ENCODE assay signal across 13 cellular contexts in genomic region chr11:68545796-68546195, GRCh38.
A peak's percentile ranks its signal among the peaks of the same experiment; 100 is the strongest.
DNase-seq lines count a peak whose midpoint lies in the region; ATAC-seq and TF ChIP-seq lines count a peak whose summit lies in the region.
"Had no signal": no experiment of that assay in that cellular context is flagged by ENCODE, and none has a peak within 500 bp of the region (broad histone marks: within the 10 kb centered on the region; RNA-seq: fewer than 3 reads in every experiment).

No MANE protein-coding gene starts in this region.

- H3K4me3 ChIP-seq in ACC112 (ENCODE audit: low read depth, low read length) (no peak overlapping the region), right atrium auricular region (no peak overlapping the region), mesenchymal stem cell (ENCODE audit: insufficient read depth in 1 of 2, low read depth in 1 of 2, low read length in 2 of 2) (no peak overlapping the region)
- no peak overlapping the region for H3K4me3 ChIP-seq in CD8-positive, alpha-beta T cell (ENCODE audit: low read depth, low read length)
- H3K4me3 ChIP-seq: GM12878 had no signal

- no peaks in the 10 kb centered on the region for H3K9me3 ChIP-seq in CD8-positive, alpha-beta T cell (ENCODE audit: low read length)
- no peaks in the 10 kb centered on the region for H3K9me3 ChIP-seq in right atrium auricular region
- H3K9me3 ChIP-seq in mesenchymal stem cell (ENCODE audit: control insufficient read depth, low read length): no peaks in the 10 kb centered on the region

- H3K4ac ChIP-seq in mesenchymal stem cell (ENCODE audit: low read depth in 1 of 2, low read length in 2 of 2): no peak overlapping the region

- peak overlapping the region; percentile 62 for H3K27ac Mint-ChIP-seq in CD8-positive, alpha-beta T cell
- peak overlapping the region; percentile 24; the same call in 1 of the 2 replicates for H3K27ac Mint-ChIP-seq in WTC11

- H3K4me2 ChIP-seq in mesenchymal stem cell (ENCODE audit: low read length, poor library complexity, severe bottlenecking): no peak overlapping the region

- peaks cover 92% of the 10 kb centered on the region for H3K36me3 Mint-ChIP-seq in CD8-positive, alpha-beta T cell
- H3K36me3 Mint-ChIP-seq in WTC11: peaks cover 66% of the 10 kb centered on the region

- no peak overlapping the region for H2BK120ac ChIP-seq in mesenchymal stem cell (ENCODE audit: low read depth, low read length)

- H3K18ac ChIP-seq in mesenchymal stem cell (ENCODE audit: low read depth in 1 of 2, low read length in 2 of 2): no peak overlapping the region

- no peak for DNase-seq in CD8-positive, alpha-beta T cell
- DNase-seq in WTC11 (ENCODE audit: low spot score) (no peak), right atrium auricular region (ENCODE audit: low spot score) (no peak), mesenchymal stem cell (no peak), sciatic nerve (ENCODE audit: low spot score) (no peak), SW480 (ENCODE audit: low spot score) (no peak)
- DNase-seq in activated CD8-positive, alpha-beta memory T cell treated with anti-CD3 and anti-CD28 coated beads, Interleukin-2, amount 50 U/mL, for 48 hours: no peak
- DNase-seq: activated effector memory CD4-positive, alpha-beta T cell treated with Interleukin-2 at 50 U/mL for 16 hours; H9; NCI-H1048 had no signal

- no peak overlapping the region for H4K91ac ChIP-seq in mesenchymal stem cell (ENCODE audit: low read length)

- intact Hi-C loops in CD8-positive, alpha-beta T cell (cut with DNase I, micrococcal nuclease): loop anchor here in 1 of 2 experiments (2.0 kb wide), 1 partner anchor 21 kb away; no protein-coding TSS in a partner anchor
- intact Hi-C loops in sciatic nerve (cut with DNase I): no loop called here

- H3K14ac ChIP-seq in mesenchymal stem cell (ENCODE audit: low read length in 2 of 2): no peak overlapping the region

- H3K27ac ChIP-seq in ACC112 (ENCODE audit: low read depth, low read length) (0 out of 2 replicates have a peak overlapping the region, but pooled peaks have one; percentile 35), right atrium auricular region (peak overlapping the region; percentile 31 to 79), mesenchymal stem cell (ENCODE audit: low read length, poor library complexity, severe bottlenecking) (no peak overlapping the region)
- H3K27ac ChIP-seq in CD8-positive, alpha-beta T cell (ENCODE audit: low read depth, low read length): no peak overlapping the region

- H3K9me3 Mint-ChIP-seq in CD8-positive, alpha-beta T cell: no peaks in the 10 kb centered on the region
- peaks cover 8% of the 10 kb centered on the region for H3K9me3 Mint-ChIP-seq in WTC11
- H3K9me3 Mint-ChIP-seq: IgD-negative memory B cell had no signal

- H2BK15ac ChIP-seq in mesenchymal stem cell (ENCODE audit: low read depth, poor library complexity, severe bottlenecking): no peak overlapping the region

- no peak for ATAC-seq in CD8-positive, alpha-beta T cell
- ATAC-seq in WTC11: no peak
- no peak for ATAC-seq in sciatic nerve
- ATAC-seq: GM12878 had no signal

- no peak for TF ChIP-seq CTCF in CD8-positive, alpha-beta T cell (IDR thresholded peaks at IDR 0.05)
- TF ChIP-seq CTCF in WTC11 (IDR thresholded peaks at IDR 0.05) (no peak), right atrium auricular region (IDR thresholded peaks at IDR 0.05) (no peak)

- CTCF ChIA-PET in CD8-positive, alpha-beta T cell (lab: Charles Lee): interaction anchor here (1.2 kb wide), 1 partner anchor 13 kb away, joined by 3 read pairs; no protein-coding TSS in a partner anchor
- CTCF ChIA-PET in WTC11 (lab: Charles Lee): no interaction called here

- WGBS in mesenchymal stem cell: 100% methylated on average over 1 of the region's 1 CpG

- H3K79me2 ChIP-seq in ACC112 (ENCODE audit: control insufficient read depth, insufficient read depth, low read length, unreplicated experiment): peaks cover 51% of the 10 kb centered on the region

- H2BK12ac ChIP-seq in mesenchymal stem cell (ENCODE audit: low read length in 2 of 2): no peak overlapping the region

- no peak overlapping the region for H2BK5ac ChIP-seq in mesenchymal stem cell (ENCODE audit: low read depth, low read length, poor library complexity, severe bottlenecking)

- peaks cover 39% of the 10 kb centered on the region for H3K79me1 ChIP-seq in mesenchymal stem cell (replicated peaks; ENCODE audit: low read length, poor library complexity, severe bottlenecking)

- no peak overlapping the region for H2AK5ac ChIP-seq in mesenchymal stem cell (ENCODE audit: low read length, severe bottlenecking)

- H3K27me3 ChIP-seq in ACC112 (ENCODE audit: insufficient read depth, low read length) (no peaks in the 10 kb centered on the region), right atrium auricular region (no peaks in the 10 kb centered on the region), mesenchymal stem cell (ENCODE audit: control insufficient read depth in 1 of 2, insufficient read depth in 1 of 2, low read length in 2 of 2) (no peaks in the 10 kb centered on the region)
- no peaks in the 10 kb centered on the region for H3K27me3 ChIP-seq in CD8-positive, alpha-beta T cell (ENCODE audit: insufficient read depth, low read length)

- POLR2A ChIA-PET in CD8-positive, alpha-beta T cell (lab: Charles Lee): no interaction called here
- POLR2A ChIA-PET in WTC11 (lab: Charles Lee): no interaction called here

- peaks cover 81% of the 10 kb centered on the region for H3K4me1 Mint-ChIP-seq in CD8-positive, alpha-beta T cell (ENCODE audit: low read depth)
- H3K4me1 Mint-ChIP-seq in WTC11: peaks cover 57% of the 10 kb centered on the region

- H3K4me1 ChIP-seq in ACC112 (ENCODE audit: control insufficient read depth, insufficient read depth, low read length, unreplicated experiment) (peaks cover 36% of the 10 kb centered on the region), right atrium auricular region (peaks cover 0 to 83% of the 10 kb centered on the region in 2 donors), mesenchymal stem cell (ENCODE audit: control insufficient read depth, insufficient read depth, low read depth, low read length) (peaks cover 24% of the 10 kb centered on the region)
- peaks cover 42% of the 10 kb centered on the region for H3K4me1 ChIP-seq in CD8-positive, alpha-beta T cell (ENCODE audit: insufficient read depth, low read length)

- no peak overlapping the region for H3K23ac ChIP-seq in mesenchymal stem cell (ENCODE audit: low read length in 2 of 2)

- H3K36me3 ChIP-seq in ACC112 (ENCODE audit: insufficient read depth, low read length) (peaks cover 20% of the 10 kb centered on the region), right atrium auricular region (peaks cover 14% of the 10 kb centered on the region), mesenchymal stem cell (ENCODE audit: control insufficient read depth in 1 of 2, insufficient read depth in 2 of 2, low read depth in 1 of 2, low read length in 2 of 2) (peaks cover 29 to 70% of the 10 kb centered on the region in 2 experiments)
- H3K36me3 ChIP-seq in CD8-positive, alpha-beta T cell (ENCODE audit: insufficient read depth, low read length): peaks cover 32% of the 10 kb centered on the region

- H2AFZ ChIP-seq in ACC112 (ENCODE audit: low read length, unreplicated experiment): no peak overlapping the region
- H2AFZ ChIP-seq in mesenchymal stem cell (ENCODE audit: low read depth, low read length): no peak overlapping the region

- H3K9ac ChIP-seq in mesenchymal stem cell (ENCODE audit: low read length): no peak overlapping the region

- H3K4me3 Mint-ChIP-seq in CD8-positive, alpha-beta T cell: no peak overlapping the region
- no peak overlapping the region for H3K4me3 Mint-ChIP-seq in WTC11
- H3K4me3 Mint-ChIP-seq: H9, IgD-negative memory B cell had no signal

- H3K27me3 Mint-ChIP-seq in CD8-positive, alpha-beta T cell (ENCODE audit: low read depth): no peaks in the 10 kb centered on the region
- no peaks in the 10 kb centered on the region for H3K27me3 Mint-ChIP-seq in WTC11 (ENCODE audit: low read depth)
- H3K27me3 Mint-ChIP-seq: IgD-negative memory B cell had no signal

- H4K8ac ChIP-seq in mesenchymal stem cell (ENCODE audit: low read length): no peak overlapping the region

TF ChIP-seq in WTC11, 78 proteins besides CTCF, POLR2A, EP300 and RAD21 (continues in another document):
- TF ChIP-seq, protein P1, sequence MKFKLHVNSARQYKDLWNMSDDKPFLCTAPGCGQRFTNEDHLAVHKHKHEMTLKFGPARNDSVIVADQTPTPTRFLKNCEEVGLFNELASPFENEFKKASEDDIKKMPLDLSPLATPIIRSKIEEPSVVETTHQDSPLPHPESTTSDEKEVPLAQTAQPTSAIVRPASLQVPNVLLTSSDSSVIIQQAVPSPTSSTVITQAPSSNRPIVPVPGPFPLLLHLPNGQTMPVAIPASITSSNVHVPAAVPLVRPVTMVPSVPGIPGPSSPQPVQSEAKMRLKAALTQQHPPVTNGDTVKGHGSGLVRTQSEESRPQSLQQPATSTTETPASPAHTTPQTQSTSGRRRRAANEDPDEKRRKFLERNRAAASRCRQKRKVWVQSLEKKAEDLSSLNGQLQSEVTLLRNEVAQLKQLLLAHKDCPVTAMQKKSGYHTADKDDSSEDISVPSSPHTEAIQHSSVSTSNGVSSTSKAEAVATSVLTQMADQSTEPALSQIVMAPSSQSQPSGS (CRISPR knock-in tag; IDR thresholded peaks at IDR 0.05; ENCODE audit: borderline replicate concordance, low read depth): no peak
- no peak for TF ChIP-seq ZNF121 (CRISPR knock-in tag; IDR thresholded peaks at IDR 0.05)
- no peak for TF ChIP-seq FOXJ3 (CRISPR knock-in tag; IDR thresholded peaks at IDR 0.05; ENCODE audit: borderline replicate concordance)
- no peak for TF ChIP-seq ZNF219 (CRISPR knock-in tag; IDR thresholded peaks at IDR 0.05; ENCODE audit: borderline replicate concordance)

Comparison
In these comparisons a context has a peak if more than half of its experiments do, and no peak if none do; other contexts are left out.
1. H3K27ac ChIP-seq: peak in ACC112 (single experiment) and right atrium auricular region (2 of 2); none in CD8-positive, alpha-beta T cell (single experiment) and mesenchymal stem cell (single experiment).